In the genomic region with DNA sequence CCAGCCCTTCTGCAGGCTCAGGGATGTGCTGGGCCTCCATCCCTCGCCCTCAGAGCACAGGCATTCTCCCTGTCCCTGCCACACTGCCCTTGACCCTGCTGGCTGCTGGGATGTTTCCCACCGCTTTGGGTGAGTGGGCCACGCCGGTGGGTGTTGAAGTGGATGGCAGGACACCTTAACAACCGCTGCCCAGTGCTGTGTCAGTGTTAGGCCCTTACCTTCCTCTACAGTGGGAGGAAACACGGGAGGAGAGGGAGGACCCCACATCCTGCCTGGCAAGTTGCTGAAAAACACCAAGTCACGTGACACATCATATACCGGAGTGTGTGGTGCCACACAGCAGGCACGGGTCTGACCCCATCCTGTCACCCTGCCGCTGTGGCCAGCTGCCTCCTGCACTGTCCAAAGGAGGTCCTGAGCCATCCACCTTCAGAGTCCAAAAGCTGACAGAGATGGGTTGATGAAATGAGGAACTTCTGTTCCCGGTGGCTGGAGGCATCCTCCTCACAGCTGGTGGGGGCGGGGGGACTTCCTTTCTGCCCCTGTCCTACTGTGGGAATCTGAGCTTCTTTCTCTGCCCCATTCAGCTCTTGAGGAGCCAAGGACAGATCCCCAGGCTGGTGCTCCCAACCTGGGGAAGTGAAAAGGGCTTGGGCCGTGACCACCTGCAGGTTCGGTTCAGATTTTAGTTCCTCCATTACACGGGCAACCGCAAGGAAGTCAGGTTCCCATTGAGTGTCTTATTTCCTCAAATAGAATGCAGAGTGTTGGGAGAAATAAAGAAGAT, we compare ENCODE assay signal across 8 cellular contexts. TPM values are rescaled to one million over a fixed set of nuclear protein-coding genes. Genes with fewer than 3 reads are reported as not detected.
DNase-seq lines count a peak whose midpoint lies in the region; ATAC-seq and TF ChIP-seq lines count a peak whose summit lies in the region.

No MANE protein-coding gene starts in this region.

- peak overlapping the region; percentile 67 for H3K27ac ChIP-seq in OCI-LY3 (ENCODE audit: low read length)
- peak overlapping the region; percentile 72 for H3K27ac ChIP-seq in naive thymus-derived CD4-positive, alpha-beta T cell (ENCODE audit: low read depth, low read length)

- peak; percentile 38 for ATAC-seq in GM18873 (IDR thresholded peaks at IDR 0.05; ENCODE audit: low FRiP score, unreplicated experiment)
- peak; percentile 71 for ATAC-seq in naive thymus-derived CD4-positive, alpha-beta T cell

- H3K4me3 ChIP-seq in OCI-LY3 (ENCODE audit: low read length): peak overlapping the region; percentile 80
- peak overlapping the region; percentile 62 for H3K4me3 ChIP-seq in naive thymus-derived CD4-positive, alpha-beta T cell (ENCODE audit: low read length)

- intact Hi-C loops in activated T-helper 2 cell treated with anti-CD3 and anti-CD28 coated beads, Interferon-gamma antibody, Interleukin-2, Interleukin-4, amounts not matched to agents 10 μg/mL and 5 μg/mL and 100 μg/mL, durations not matched to agents 14 hours and 24 hours and 36 hours (cut with micrococcal nuclease): loop anchor here (10.0 kb wide), 1 partner anchor 216 kb away; a partner anchor contains a TSS
- intact Hi-C loops in naive thymus-derived CD4-positive, alpha-beta T cell (cut with micrococcal nuclease): loop anchor here in 1 of 2 donors (1.0 kb wide), 2 partner anchors 22 to 219 kb away; a partner anchor contains a TSS

- DNase-seq in activated T-helper 2 cell treated with anti-CD3 and anti-CD28 coated beads, Interferon-gamma antibody, Interleukin-2, Interleukin-4, amounts not matched to agents 10 μg/mL and 5 μg/mL and 100 μg/mL, durations not matched to agents 14 hours and 24 hours and 36 hours (ENCODE audit: low spot score): peak; percentile 60
- DNase-seq in naive thymus-derived CD4-positive, alpha-beta T cell: peak in 8 of 9 donors; percentile 60 to 80 (median 76)
- DNase-seq in inferior parietal cortex (ENCODE audit: extremely low spot score): no peak
- no peak for DNase-seq in NCI-H146 treated with DMSO at 0.1 percent for 48 hours (lab: John Stamatoyannopoulos, UW; ENCODE audit: unreplicated experiment)
- no peak for DNase-seq in H4 (ENCODE audit: low spot score)
- DNase-seq in NCI-H1048 (lab: John Stamatoyannopoulos, UW): no peak

- H3K4me2 ChIP-seq in OCI-LY3 (ENCODE audit: low read length): peak overlapping the region; percentile 93

- H3K9me3 ChIP-seq in OCI-LY3 (ENCODE audit: insufficient read depth, low read length): no peaks in the 10 kb centered on the region
- H3K9me3 ChIP-seq in naive thymus-derived CD4-positive, alpha-beta T cell (ENCODE audit: control insufficient read depth in 2 of 3, low read length in 3 of 3): no peaks in the 10 kb centered on the region

- H3K9ac ChIP-seq in OCI-LY3 (ENCODE audit: low read length): peak overlapping the region; percentile 64

- peak overlapping the region; percentile 85 for H2AFZ ChIP-seq in OCI-LY3 (ENCODE audit: low read depth, low read length)

- no peaks in the 10 kb centered on the region for H3K79me2 ChIP-seq in OCI-LY3 (ENCODE audit: low read length)

- CTCF ChIA-PET in naive thymus-derived CD4-positive, alpha-beta T cell (lab: Charles Lee): interaction anchor here (1.0 kb wide), 1 partner anchor 17 kb away, joined by 3 read pairs; no protein-coding TSS in a partner anchor

- H3K4me1 ChIP-seq in OCI-LY3 (ENCODE audit: low read length): peaks cover 32% of the 10 kb centered on the region
- H3K4me1 ChIP-seq in naive thymus-derived CD4-positive, alpha-beta T cell (ENCODE audit: control insufficient read depth in 2 of 2, insufficient read depth in 2 of 2, low read length in 2 of 2): peaks cover 30 to 38% of the 10 kb centered on the region in 2 donors

- no peaks in the 10 kb centered on the region for H3K36me3 ChIP-seq in OCI-LY3 (replicated peaks; ENCODE audit: low read depth, low read length)
- peaks cover 0 to 8% (median 0%) of the 10 kb centered on the region in 3 experiments for H3K36me3 ChIP-seq in naive thymus-derived CD4-positive, alpha-beta T cell (ENCODE audit: control insufficient read depth in 2 of 3, insufficient read depth in 3 of 3, low read length in 3 of 3)

- peaks cover 30% of the 10 kb centered on the region for H3K4me1 Mint-ChIP-seq in activated T-helper 2 cell treated with anti-CD3 and anti-CD28 coated beads, Interferon-gamma antibody, Interleukin-2, Interleukin-4, amounts not matched to agents 10 μg/mL and 5 μg/mL and 100 μg/mL, durations not matched to agents 14 hours and 24 hours and 36 hours (ENCODE audit: low read depth)
- peaks cover 31 to 69% (median 51%) of the 10 kb centered on the region in 7 donors for H3K4me1 Mint-ChIP-seq in naive thymus-derived CD4-positive, alpha-beta T cell

- TF ChIP-seq CTCF in OCI-LY3 (IDR thresholded peaks at IDR 0.05; ENCODE audit: low read depth, low read length): no peak

- H3K27me3 ChIP-seq in OCI-LY3 (ENCODE audit: low read depth, low read length): peaks cover 5% of the 10 kb centered on the region; the same call in 1 of the 2 replicates
- no peaks in the 10 kb centered on the region for H3K27me3 ChIP-seq in naive thymus-derived CD4-positive, alpha-beta T cell (ENCODE audit: control insufficient read depth in 2 of 2, insufficient read depth in 2 of 2, low read length in 2 of 2)

- H3K4me3 Mint-ChIP-seq in activated T-helper 2 cell treated with anti-CD3 and anti-CD28 coated beads, Interferon-gamma antibody, Interleukin-2, Interleukin-4, amounts not matched to agents 10 μg/mL and 5 μg/mL and 100 μg/mL, durations not matched to agents 14 hours and 24 hours and 36 hours (ENCODE audit: low read depth): peak overlapping the region; percentile 47
- H3K4me3 Mint-ChIP-seq in naive thymus-derived CD4-positive, alpha-beta T cell: peak overlapping the region; percentile 74 to 89 (median 84)

- no peaks in the 10 kb centered on the region for H3K36me3 Mint-ChIP-seq in activated T-helper 2 cell treated with anti-CD3 and anti-CD28 coated beads, Interferon-gamma antibody, Interleukin-2, Interleukin-4, amounts not matched to agents 10 μg/mL and 5 μg/mL and 100 μg/mL, durations not matched to agents 14 hours and 24 hours and 36 hours (ENCODE audit: low read depth)
- H3K36me3 Mint-ChIP-seq in naive thymus-derived CD4-positive, alpha-beta T cell: peaks cover 0 to 7% (median 5%) of the 10 kb centered on the region in 5 donors

- no peaks in the 10 kb centered on the region for H3K27me3 Mint-ChIP-seq in activated T-helper 2 cell treated with anti-CD3 and anti-CD28 coated beads, Interferon-gamma antibody, Interleukin-2, Interleukin-4, amounts not matched to agents 10 μg/mL and 5 μg/mL and 100 μg/mL, durations not matched to agents 14 hours and 24 hours and 36 hours (ENCODE audit: low read depth)
- no peaks in the 10 kb centered on the region for H3K27me3 Mint-ChIP-seq in naive thymus-derived CD4-positive, alpha-beta T cell

- peak overlapping the region; percentile 84 for H3K27ac Mint-ChIP-seq in activated T-helper 2 cell treated with anti-CD3 and anti-CD28 coated beads, Interferon-gamma antibody, Interleukin-2, Interleukin-4, amounts not matched to agents 10 μg/mL and 5 μg/mL and 100 μg/mL, durations not matched to agents 14 hours and 24 hours and 36 hours
- H3K27ac Mint-ChIP-seq in naive thymus-derived CD4-positive, alpha-beta T cell: peak overlapping the region; percentile 88 to 99 (median 96)

- no peaks in the 10 kb centered on the region for H3K9me3 Mint-ChIP-seq in activated T-helper 2 cell treated with anti-CD3 and anti-CD28 coated beads, Interferon-gamma antibody, Interleukin-2, Interleukin-4, amounts not matched to agents 10 μg/mL and 5 μg/mL and 100 μg/mL, durations not matched to agents 14 hours and 24 hours and 36 hours
- H3K9me3 Mint-ChIP-seq in naive thymus-derived CD4-positive, alpha-beta T cell: no peaks in the 10 kb centered on the region

- POLR2A ChIA-PET in naive thymus-derived CD4-positive, alpha-beta T cell (lab: Charles Lee): interaction anchor here (0.9 to 1.1 kb wide), 6 partner anchors 9 to 111 kb away, joined by 3 to 7 read pairs (median 4); no protein-coding TSS in a partner anchor

- no peaks in the 10 kb centered on the region for H4K20me1 ChIP-seq in OCI-LY3 (ENCODE audit: insufficient read depth, low read length)

RNA-seq across cellular contexts. Expression of a gene that starts 3.2 kb away (rescaled TPM):
- total RNA-seq in activated T-helper 2 cell treated with anti-CD3 and anti-CD28 coated beads, Interferon-gamma antibody, Interleukin-2, Interleukin-4, amounts not matched to agents 10 μg/mL and 5 μg/mL and 100 μg/mL, durations not matched to agents 14 hours and 24 hours and 36 hours: 25.1 and 29.1 TPM in 2 replicates
- total RNA-seq in naive thymus-derived CD4-positive, alpha-beta T cell: 100 to 1,000 TPM in 1 of 5 experiments, 10 to 100 TPM in 4; 48.8 to 234 (median 72.3) TPM
- 10 to 100 TPM; 24.8 to 97.1 TPM for polyA plus RNA-seq in naive thymus-derived CD4-positive, alpha-beta T cell
- total RNA-seq in H4 (2014; rRNA removed; shearing (Covaris generic)): 0.75 and 2.6 TPM in 2 replicates

RNA-seq across cellular contexts. Expression of a gene that starts 38.5 kb away (rescaled TPM):
- 67.3 and 71.8 TPM in 2 replicates for total RNA-seq in activated T-helper 2 cell treated with anti-CD3 and anti-CD28 coated beads, Interferon-gamma antibody, Interleukin-2, Interleukin-4, amounts not matched to agents 10 μg/mL and 5 μg/mL and 100 μg/mL, durations not matched to agents 14 hours and 24 hours and 36 hours
- total RNA-seq in naive thymus-derived CD4-positive, alpha-beta T cell: 10 to 100 TPM; 17.5 to 60.2 (median 39.5) TPM
- 10 to 100 TPM; 37.4 to 45.8 TPM for polyA plus RNA-seq in naive thymus-derived CD4-positive, alpha-beta T cell
- total RNA-seq in H4 (2014; rRNA removed; shearing (Covaris generic)): 32.8 and 45.9 TPM in 2 replicates

RNA-seq across cellular contexts. Expression of a gene that starts 45.2 kb away (rescaled TPM):
- total RNA-seq in activated T-helper 2 cell treated with anti-CD3 and anti-CD28 coated beads, Interferon-gamma antibody, Interleukin-2, Interleukin-4, amounts not matched to agents 10 μg/mL and 5 μg/mL and 100 μg/mL, durations not matched to agents 14 hours and 24 hours and 36 hours: 80.7 and 80.8 TPM in 2 replicates
- 10 to 100 TPM; 20.6 to 72.4 (median 58.6) TPM for total RNA-seq in naive thymus-derived CD4-positive, alpha-beta T cell
- polyA plus RNA-seq in naive thymus-derived CD4-positive, alpha-beta T cell: 100 to 1,000 TPM; 224 to 235 TPM
- total RNA-seq in H4 (2014; rRNA removed; shearing (Covaris generic)): 78.6 and 83.9 TPM in 2 replicates

Comparison
In these comparisons a context has a peak if more than half of its experiments do, and no peak if none do; other contexts are left out.
1. DNase-seq: peak in activated T-helper 2 cell treated with anti-CD3 and anti-CD28 coated beads, Interferon-gamma antibody, Interleukin-2, Interleukin-4, amounts not matched to agents 10 μg/mL and 5 μg/mL and 100 μg/mL, durations not matched to agents 14 hours and 24 hours and 36 hours (single experiment) and naive thymus-derived CD4-positive, alpha-beta T cell (8 of 9); none in inferior parietal cortex (single experiment), NCI-H146 treated with DMSO at 0.1 percent for 48 hours (single experiment), H4 (single experiment) and NCI-H1048 (single experiment).